Comparison of ENCODE assay signal across 26 cellular contexts in genomic region chrX:10379848-10380247, GRCh38.
A peak's percentile ranks its signal among the peaks of the same experiment; 100 is the strongest.
DNase-seq lines count a peak whose midpoint lies in the region; ATAC-seq, FAIRE-seq and TF ChIP-seq lines count a peak whose summit lies in the region.
"Had no signal": no experiment of that assay in that cellular context is flagged by ENCODE, and none has a peak within 500 bp of the region (broad histone marks: within the 10 kb centered on the region; RNA-seq: fewer than 3 reads in every experiment).

No MANE protein-coding gene starts in this region.

- no peak overlapping the region for H2BK12ac ChIP-seq in mesenchymal stem cell (ENCODE audit: low read length in 2 of 2)

- CTCF ChIA-PET in naive thymus-derived CD4-positive, alpha-beta T cell (lab: Charles Lee): no interaction called here

- no peaks in the 10 kb centered on the region for H4K20me1 ChIP-seq in BLaER1 treated with 17β-estradiol and CSF1 and Interleukin-3, amounts not matched to agents 10 nM and 100 nM
- no peaks in the 10 kb centered on the region for H4K20me1 ChIP-seq in astrocyte (ENCODE audit: insufficient read depth, low read length)

- no peak for TF ChIP-seq CTCF in astrocyte (IDR thresholded peaks at IDR 0.05; ENCODE audit: insufficient read depth, low read depth, low read length)
- no peak for TF ChIP-seq CTCF in uterus (IDR thresholded peaks at IDR 0.05)

- no peak overlapping the region for H3K4ac ChIP-seq in mesenchymal stem cell (ENCODE audit: low read depth in 1 of 2, low read length in 2 of 2)

- H3K27me3 Mint-ChIP-seq in astrocyte (ENCODE audit: low read depth, unreplicated experiment): no peaks in the 10 kb centered on the region
- no peaks in the 10 kb centered on the region for H3K27me3 Mint-ChIP-seq in stimulated activated memory B cell treated with anti-CD40 and anti-IgM and Interleukin-4, amounts not matched to agents 10 μg/mL and 1 μg/mL and 100 μg/mL, for 72 hours
- no peaks in the 10 kb centered on the region for H3K27me3 Mint-ChIP-seq in naive thymus-derived CD4-positive, alpha-beta T cell
- H3K27me3 Mint-ChIP-seq: CD8-positive, alpha-beta memory T cell had no signal

- no peak overlapping the region for H3K18ac ChIP-seq in mesenchymal stem cell (ENCODE audit: low read depth in 1 of 2, low read length in 2 of 2)

- peaks cover 4% of the 10 kb centered on the region for H3K9me3 Mint-ChIP-seq in astrocyte (ENCODE audit: unreplicated experiment)
- peaks cover 2% of the 10 kb centered on the region for H3K9me3 Mint-ChIP-seq in stimulated activated memory B cell treated with anti-CD40 and anti-IgM and Interleukin-4, amounts not matched to agents 10 μg/mL and 1 μg/mL and 100 μg/mL, for 72 hours
- peaks cover 0 to 29% (median 3%) of the 10 kb centered on the region in 11 donors for H3K9me3 Mint-ChIP-seq in naive thymus-derived CD4-positive, alpha-beta T cell

- no peaks in the 10 kb centered on the region for H3K79me2 ChIP-seq in astrocyte (ENCODE audit: insufficient read depth, low read length)

- no peak overlapping the region for H2AK5ac ChIP-seq in mesenchymal stem cell (ENCODE audit: low read length, severe bottlenecking)

- no peak overlapping the region for H2BK120ac ChIP-seq in mesenchymal stem cell (ENCODE audit: low read depth, low read length)

- H3K4me2 ChIP-seq in BLaER1 treated with 17β-estradiol and CSF1 and Interleukin-3, amounts not matched to agents 10 nM and 100 nM: peak overlapping the region in 8 of 11 experiments; percentile 31 to 71 (median 44); a peak in 17 of 22 replicates
- H3K4me2 ChIP-seq in astrocyte (ENCODE audit: low read length): no peak overlapping the region
- H3K4me2 ChIP-seq in mesenchymal stem cell (ENCODE audit: low read length, poor library complexity, severe bottlenecking): no peak overlapping the region
- H3K4me2 ChIP-seq: KMS-11 had no signal

- H3K36me3 ChIP-seq in BLaER1 treated with 17β-estradiol and CSF1 and Interleukin-3, amounts not matched to agents 10 nM and 100 nM: no peaks in the 10 kb centered on the region; a peak in 2 of 22 replicates
- H3K36me3 ChIP-seq in astrocyte (ENCODE audit: insufficient read depth, low read length) (no peaks in the 10 kb centered on the region), mesenchymal stem cell (ENCODE audit: control insufficient read depth in 1 of 2, insufficient read depth in 2 of 2, low read depth in 1 of 2, low read length in 2 of 2) (no peaks in the 10 kb centered on the region), uterus (no peaks in the 10 kb centered on the region)
- no peaks in the 10 kb centered on the region for H3K36me3 ChIP-seq in naive thymus-derived CD4-positive, alpha-beta T cell (ENCODE audit: control insufficient read depth in 2 of 3, insufficient read depth in 3 of 3, low read length in 3 of 3)
- H3K36me3 ChIP-seq: Peyer's patch, SJCRH30 had no signal

- H3K36me3 Mint-ChIP-seq in astrocyte (ENCODE audit: low read depth, unreplicated experiment): no peaks in the 10 kb centered on the region
- H3K36me3 Mint-ChIP-seq in stimulated activated memory B cell treated with anti-CD40 and anti-IgM and Interleukin-4, amounts not matched to agents 10 μg/mL and 1 μg/mL and 100 μg/mL, for 72 hours: no peaks in the 10 kb centered on the region
- H3K36me3 Mint-ChIP-seq in naive thymus-derived CD4-positive, alpha-beta T cell: peaks cover 0 to 5% (median 0%) of the 10 kb centered on the region in 5 donors
- H3K36me3 Mint-ChIP-seq: CD8-positive, alpha-beta memory T cell had no signal

- no peak overlapping the region for H2AFZ ChIP-seq in astrocyte (ENCODE audit: low read depth, low read length)
- H2AFZ ChIP-seq in mesenchymal stem cell (ENCODE audit: low read depth, low read length): no peak overlapping the region

- H3K9ac ChIP-seq in BLaER1 treated with 17β-estradiol and CSF1 and Interleukin-3, amounts not matched to agents 10 nM and 100 nM: peak overlapping the region in 1 of 11 experiments; percentile 10; a peak in 2 of 22 replicates
- H3K9ac ChIP-seq in astrocyte (ENCODE audit: low read length): no peak overlapping the region
- H3K9ac ChIP-seq in mesenchymal stem cell (ENCODE audit: low read length): no peak overlapping the region
- H3K9ac ChIP-seq: KMS-11 had no signal

- 67% methylated on average over 1 of the region's 3 CpGs for WGBS in mesenchymal stem cell

- no peaks in the 10 kb centered on the region for H3K4me1 Mint-ChIP-seq in astrocyte (ENCODE audit: low read depth, unreplicated experiment)
- H3K4me1 Mint-ChIP-seq in stimulated activated memory B cell treated with anti-CD40 and anti-IgM and Interleukin-4, amounts not matched to agents 10 μg/mL and 1 μg/mL and 100 μg/mL, for 72 hours: peaks cover 13% of the 10 kb centered on the region
- no peaks in the 10 kb centered on the region for H3K4me1 Mint-ChIP-seq in naive thymus-derived CD4-positive, alpha-beta T cell
- H3K4me1 Mint-ChIP-seq: CD8-positive, alpha-beta memory T cell had no signal

- H3K9me3 ChIP-seq in BLaER1 treated with 17β-estradiol and CSF1 and Interleukin-3, amounts not matched to agents 10 nM and 100 nM (replicated peaks in 1 of 11): peaks cover 39 to 58% (median 51%) of the 10 kb centered on the region in 11 experiments
- H3K9me3 ChIP-seq in astrocyte (ENCODE audit: insufficient read depth, low read depth, low read length) (no peaks in the 10 kb centered on the region), mesenchymal stem cell (ENCODE audit: control insufficient read depth, low read length) (peaks cover 28% of the 10 kb centered on the region), uterus (peaks cover 0 to 6% of the 10 kb centered on the region in 2 donors)
- no peaks in the 10 kb centered on the region for H3K9me3 ChIP-seq in naive thymus-derived CD4-positive, alpha-beta T cell (ENCODE audit: control insufficient read depth in 2 of 3, low read length in 3 of 3)
- H3K9me3 ChIP-seq: Peyer's patch had no signal

- FAIRE-seq in astrocyte (lab: Jason Lieb, UNC): peak; percentile 52
- FAIRE-seq: G401.6, GM19239, H1 had no signal

- H3K4me1 ChIP-seq in BLaER1 treated with 17β-estradiol and CSF1 and Interleukin-3, amounts not matched to agents 10 nM and 100 nM: peaks cover 7 to 50% (median 27%) of the 10 kb centered on the region in 10 experiments; a peak in 17 of 20 replicates
- H3K4me1 ChIP-seq in astrocyte (ENCODE audit: insufficient read depth, low read length) (no peaks in the 10 kb centered on the region), mesenchymal stem cell (ENCODE audit: control insufficient read depth, insufficient read depth, low read depth, low read length) (no peaks in the 10 kb centered on the region), uterus (no peaks in the 10 kb centered on the region)
- no peaks in the 10 kb centered on the region for H3K4me1 ChIP-seq in naive thymus-derived CD4-positive, alpha-beta T cell (ENCODE audit: control insufficient read depth in 2 of 2, insufficient read depth in 2 of 2, low read length in 2 of 2)
- H3K4me1 ChIP-seq: Peyer's patch, SJCRH30 had no signal

- no peak overlapping the region for H2BK15ac ChIP-seq in mesenchymal stem cell (ENCODE audit: low read depth, poor library complexity, severe bottlenecking)

- peak overlapping the region in 4 of 11 experiments; percentile 26 to 57 (median 41); a peak in 7 of 22 replicates for H3K27ac ChIP-seq in BLaER1 treated with 17β-estradiol and CSF1 and Interleukin-3, amounts not matched to agents 10 nM and 100 nM
- H3K27ac ChIP-seq in astrocyte (ENCODE audit: low read depth, low read length) (no peak overlapping the region), mesenchymal stem cell (ENCODE audit: low read length, poor library complexity, severe bottlenecking) (no peak overlapping the region), uterus (no peak overlapping the region)
- no peak overlapping the region for H3K27ac ChIP-seq in naive thymus-derived CD4-positive, alpha-beta T cell (ENCODE audit: low read depth, low read length)
- H3K27ac ChIP-seq: C4-2B, KMS-11, Peyer's patch, SJCRH30 had no signal

- H3K4me3 ChIP-seq in BLaER1 treated with 17β-estradiol and CSF1 and Interleukin-3, amounts not matched to agents 10 nM and 100 nM: peak overlapping the region in 1 of 10 experiments; percentile 12; a peak in 2 of 20 replicates
- no peak overlapping the region for H3K4me3 ChIP-seq in astrocyte (ENCODE audit: insufficient read depth, low read depth, low read length)
- no peak overlapping the region for H3K4me3 ChIP-seq in mesenchymal stem cell (ENCODE audit: insufficient read depth in 1 of 2, low read depth in 1 of 2, low read length in 2 of 2)
- no peak overlapping the region for H3K4me3 ChIP-seq in uterus
- no peak overlapping the region for H3K4me3 ChIP-seq in naive thymus-derived CD4-positive, alpha-beta T cell (ENCODE audit: low read length)
- H3K4me3 ChIP-seq: Peyer's patch, SJCRH30 had no signal

- H3K27ac Mint-ChIP-seq in astrocyte (ENCODE audit: unreplicated experiment): no peak overlapping the region
- no peak overlapping the region for H3K27ac Mint-ChIP-seq in stimulated activated memory B cell treated with anti-CD40 and anti-IgM and Interleukin-4, amounts not matched to agents 10 μg/mL and 1 μg/mL and 100 μg/mL, for 72 hours
- no peak overlapping the region for H3K27ac Mint-ChIP-seq in naive thymus-derived CD4-positive, alpha-beta T cell
- H3K27ac Mint-ChIP-seq: CD8-positive, alpha-beta memory T cell had no signal

- no peak for DNase-seq in astrocyte (ENCODE audit: low read depth)
- peak; percentile 11 for DNase-seq in mesenchymal stem cell
- DNase-seq in uterus: no peak
- DNase-seq in naive thymus-derived CD4-positive, alpha-beta T cell: no peak
- DNase-seq: ACHN; CD8-positive, alpha-beta memory T cell; IMR-90; NCI-H1105; NCI-H146; NCI-H2029; NCI-H2171; NCI-H345; NCI-H524; NCI-H774; NK-92 treated with Interleukin-12 subunit alpha and Interleukin-12 subunit beta, amount 100 ng/mL, for 24 hours; Peyer's patch; SJCRH30 had no signal

- H4K8ac ChIP-seq in mesenchymal stem cell (ENCODE audit: low read length): no peak overlapping the region

- H4K91ac ChIP-seq in mesenchymal stem cell (ENCODE audit: low read length): no peak overlapping the region

- no peak overlapping the region for H2BK5ac ChIP-seq in mesenchymal stem cell (ENCODE audit: low read depth, low read length, poor library complexity, severe bottlenecking)

- peaks cover 46 to 96% (median 87%) of the 10 kb centered on the region in 11 experiments for H3K27me3 ChIP-seq in BLaER1 treated with 17β-estradiol and CSF1 and Interleukin-3, amounts not matched to agents 10 nM and 100 nM
- H3K27me3 ChIP-seq in astrocyte (ENCODE audit: insufficient read depth, low read length): no peaks in the 10 kb centered on the region
- H3K27me3 ChIP-seq in mesenchymal stem cell (ENCODE audit: control insufficient read depth in 1 of 2, insufficient read depth in 1 of 2, low read length in 2 of 2): no peaks in the 10 kb centered on the region
- no peaks in the 10 kb centered on the region for H3K27me3 ChIP-seq in uterus
- H3K27me3 ChIP-seq in naive thymus-derived CD4-positive, alpha-beta T cell (ENCODE audit: control insufficient read depth in 2 of 2, insufficient read depth in 2 of 2, low read length in 2 of 2): no peaks in the 10 kb centered on the region
- H3K27me3 ChIP-seq: Peyer's patch, SJCRH30 had no signal

- no peak overlapping the region for H3K23ac ChIP-seq in mesenchymal stem cell (ENCODE audit: low read length in 2 of 2)

- POLR2A ChIA-PET in naive thymus-derived CD4-positive, alpha-beta T cell (lab: Charles Lee): no interaction called here

- H3K4me3 Mint-ChIP-seq in astrocyte (ENCODE audit: unreplicated experiment): no peak overlapping the region
- H3K4me3 Mint-ChIP-seq in stimulated activated memory B cell treated with anti-CD40 and anti-IgM and Interleukin-4, amounts not matched to agents 10 μg/mL and 1 μg/mL and 100 μg/mL, for 72 hours: no peak overlapping the region
- no peak overlapping the region for H3K4me3 Mint-ChIP-seq in naive thymus-derived CD4-positive, alpha-beta T cell
- H3K4me3 Mint-ChIP-seq: CD8-positive, alpha-beta memory T cell had no signal

- intact Hi-C loops in uterus (cut with DNase I; ENCODE audit: low total_unique reads): no loop called here
- intact Hi-C loops in naive thymus-derived CD4-positive, alpha-beta T cell (cut with micrococcal nuclease): no loop called here

- no peak for TF ChIP-seq POLR2A in uterus (IDR thresholded peaks at IDR 0.05)

- peak; percentile 47 for ATAC-seq in stimulated activated memory B cell treated with anti-CD40 and anti-IgM and Interleukin-4, amounts not matched to agents 10 μg/mL and 1 μg/mL and 100 μg/mL, for 72 hours
- ATAC-seq in naive thymus-derived CD4-positive, alpha-beta T cell: no peak
- no peak for ATAC-seq in HG03460 (IDR thresholded peaks at IDR 0.05; ENCODE audit: unreplicated experiment)
- ATAC-seq: HCT116 had no signal

- no peak overlapping the region for H3K14ac ChIP-seq in mesenchymal stem cell (ENCODE audit: low read length in 2 of 2)

- no peaks in the 10 kb centered on the region for H3K79me1 ChIP-seq in mesenchymal stem cell (replicated peaks; ENCODE audit: low read length, poor library complexity, severe bottlenecking)

Comparison
In these comparisons a context has a peak if more than half of its experiments do, and no peak if none do; other contexts are left out.
1. H3K4me2 ChIP-seq: peak in BLaER1 treated with 17β-estradiol and CSF1 and Interleukin-3, amounts not matched to agents 10 nM and 100 nM (8 of 11); none in astrocyte (single experiment) and mesenchymal stem cell (single experiment).